ENCODE assay signal across 2 cellular contexts in genomic region chr9:130974697-130975096, GRCh38.
TF ChIP-seq lines count a peak whose summit lies in the region.

No MANE protein-coding gene starts in this region.

TF ChIP-seq in HepG2, 621 proteins besides CTCF, POLR2A, EP300 and RAD21:
- TF ChIP-seq ZNF598 (CRISPR knock-in tag; IDR thresholded peaks at IDR 0.05; ENCODE audit: borderline replicate concordance) (no peak), ATF7 (IDR thresholded peaks at IDR 0.05) (peak; percentile 96), ATF7 (CRISPR knock-in tag; IDR thresholded peaks at IDR 0.05) (no peak), CREB1 (IDR thresholded peaks at IDR 0.05) (peak; percentile 96), CREB1 (CRISPR knock-in tag; IDR thresholded peaks at IDR 0.05) (no peak), HOXA3 (CRISPR knock-in tag; IDR thresholded peaks at IDR 0.05) (no peak), MLLT10 (CRISPR knock-in tag; IDR thresholded peaks at IDR 0.05) (no peak), ZNF138 (CRISPR knock-in tag; IDR thresholded peaks at IDR 0.05; ENCODE audit: low read depth) (no peak), SRSF9 (IDR thresholded peaks at IDR 0.05; ENCODE audit: borderline replicate concordance, insufficient read depth, low read depth, low read length, poor library complexity, severe bottlenecking) (no peak), SP4 (CRISPR knock-in tag; IDR thresholded peaks at IDR 0.05) (no peak), THAP8 (CRISPR knock-in tag; IDR thresholded peaks at IDR 0.05; ENCODE audit: borderline replicate concordance) (no peak), RORA (CRISPR knock-in tag; IDR thresholded peaks at IDR 0.05) (no peak)

TF ChIP-seq in HEK293, 187 proteins besides CTCF, POLR2A, EP300 and RAD21:
- TF ChIP-seq, protein P1, sequence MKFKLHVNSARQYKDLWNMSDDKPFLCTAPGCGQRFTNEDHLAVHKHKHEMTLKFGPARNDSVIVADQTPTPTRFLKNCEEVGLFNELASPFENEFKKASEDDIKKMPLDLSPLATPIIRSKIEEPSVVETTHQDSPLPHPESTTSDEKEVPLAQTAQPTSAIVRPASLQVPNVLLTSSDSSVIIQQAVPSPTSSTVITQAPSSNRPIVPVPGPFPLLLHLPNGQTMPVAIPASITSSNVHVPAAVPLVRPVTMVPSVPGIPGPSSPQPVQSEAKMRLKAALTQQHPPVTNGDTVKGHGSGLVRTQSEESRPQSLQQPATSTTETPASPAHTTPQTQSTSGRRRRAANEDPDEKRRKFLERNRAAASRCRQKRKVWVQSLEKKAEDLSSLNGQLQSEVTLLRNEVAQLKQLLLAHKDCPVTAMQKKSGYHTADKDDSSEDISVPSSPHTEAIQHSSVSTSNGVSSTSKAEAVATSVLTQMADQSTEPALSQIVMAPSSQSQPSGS (tag by site-specific recombination; IDR thresholded peaks at IDR 0.05; ENCODE audit: low read depth), result 0 out of 2 replicates have a peak, but pooled peaks have one; percentile 45
- TF ChIP-seq ZXDB (tag by site-specific recombination; IDR thresholded peaks at IDR 0.05), result no peak
